Comparison of ENCODE assay signal across 8 cellular contexts in genomic region chr3:143972155-143972494, GRCh38. TPM values are rescaled to one million over a fixed set of nuclear protein-coding genes. Genes with fewer than 3 reads are reported as not detected.
DNase-seq lines count a peak whose midpoint lies in the region; ATAC-seq and TF ChIP-seq lines count a peak whose summit lies in the region.

No MANE protein-coding gene starts in this region.

- H2AFZ ChIP-seq in parathyroid adenoma = peak overlapping the region; percentile 94

- peak overlapping the region; percentile 99 for H3K27ac ChIP-seq in parathyroid adenoma

- H3K4me3 ChIP-seq in fibroblast of the aortic adventitia (ENCODE audit: low read depth, low read length) (peak overlapping the region; percentile 93), parathyroid adenoma (ENCODE audit: low read depth, low read length) (peak overlapping the region; percentile 89)

- ATAC-seq in GM19328 (IDR thresholded peaks at IDR 0.05; ENCODE audit: unreplicated experiment) (peak; percentile 9), T-helper 17 cell (peak; percentile 10), GM21381 (IDR thresholded peaks at IDR 0.05; ENCODE audit: unreplicated experiment) (no peak)

- peak overlapping the region; percentile 91 for H3K27ac Mint-ChIP-seq in T-helper 17 cell

- H3K9ac ChIP-seq in parathyroid adenoma = peak overlapping the region; percentile 92

- no peaks in the 10 kb centered on the region for H3K27me3 Mint-ChIP-seq in T-helper 17 cell

- no peak for DNase-seq in T-helper 17 cell
- DNase-seq in fibroblast of the aortic adventitia (ENCODE audit: low read depth) = no peak
- DNase-seq in NCI-H82 treated with DMSO at 0.1 percent for 48 hours (lab: John Stamatoyannopoulos, UW; ENCODE audit: unreplicated experiment) = no peak
- no peak for DNase-seq in cerebellum (ENCODE audit: low spot score)
- no peak for DNase-seq in NCI-H524 treated with DMSO at 0.1 percent for 48 hours (lab: John Stamatoyannopoulos, UW)

- H3K27me3 ChIP-seq in parathyroid adenoma (ENCODE audit: control insufficient read depth, insufficient read depth, low read length) = no peaks in the 10 kb centered on the region

- H3K4me3 Mint-ChIP-seq in T-helper 17 cell = peak overlapping the region; percentile 98

- peaks cover 9% of the 10 kb centered on the region for H3K79me2 ChIP-seq in parathyroid adenoma

- peak overlapping the region; percentile 94 for H3K4me2 ChIP-seq in parathyroid adenoma (ENCODE audit: low read length)

- H3K36me3 Mint-ChIP-seq in T-helper 17 cell (ENCODE audit: low read depth) = peaks cover 3% of the 10 kb centered on the region

- TF ChIP-seq CTCF in fibroblast of the aortic adventitia (IDR thresholded peaks at IDR 0.05; ENCODE audit: insufficient read depth, low read length) = no peak
- TF ChIP-seq CTCF in parathyroid adenoma (IDR thresholded peaks at IDR 0.05) = no peak

- no peaks in the 10 kb centered on the region for H3K36me3 ChIP-seq in parathyroid adenoma (ENCODE audit: control insufficient read depth, insufficient read depth, low read length)

- H3K4me1 ChIP-seq in parathyroid adenoma = peaks cover 4% of the 10 kb centered on the region

- H3K9me3 ChIP-seq in T-helper 17 cell (ENCODE audit: control insufficient read depth, low read length, poor library complexity, severe bottlenecking) (no peaks in the 10 kb centered on the region), parathyroid adenoma (ENCODE audit: control insufficient read depth, low read length) (no peaks in the 10 kb centered on the region)

- H3K4me1 Mint-ChIP-seq in T-helper 17 cell = peaks cover 18% of the 10 kb centered on the region

RNA-seq across cellular contexts. Expression of gene DIPK2A, which starts 0.5 kb away (rescaled TPM):
- total RNA-seq in T-helper 17 cell = 10 to 100 TPM; 13.9 to 21.0 TPM
- 51.0 and 162 TPM in 2 replicates for total RNA-seq in fibroblast of the aortic adventitia (ENCODE audit: low replicate concordance)
- 206 TPM for total RNA-seq in cerebellum
